Comparison of ENCODE assay signal across 9 cellular contexts in genomic region chr10:86389441-86390193, GRCh38. TPM values are rescaled to one million over a fixed set of nuclear protein-coding genes. Genes with fewer than 3 reads are reported as not detected.
DNase-seq lines count a peak whose midpoint lies in the region; ATAC-seq and TF ChIP-seq lines count a peak whose summit lies in the region.
"Had no signal": no experiment of that assay in that cellular context is flagged by ENCODE, and none has a peak within 500 bp of the region (broad histone marks: within the 10 kb centered on the region; RNA-seq: fewer than 3 reads in every experiment).

No MANE protein-coding gene starts in this region.

- H3K4me3 ChIP-seq in GM12875 (ENCODE audit: low read depth, low read length) = peak overlapping the region; percentile 43
- H3K4me3 ChIP-seq: SJSA1 had no signal

- DNase-seq in HuH-7 (ENCODE audit: low spot score) (peak; percentile 52), natural killer cell (no peak), DMS79 treated with DMSO at 0.1 percent for 48 hours (lab: John Stamatoyannopoulos, UW) (no peak), C1 segment of cervical spinal cord (lab: John Stamatoyannopoulos, UW) (no peak), KBM-7 (no peak)
- no peak for DNase-seq in effector memory CD8-positive, alpha-beta T cell

- intact Hi-C loops in natural killer cell (cut with micrococcal nuclease) = no loop called here

- H3K27me3 Mint-ChIP-seq in effector memory CD8-positive, alpha-beta T cell = peaks cover 36 to 71% of the 10 kb centered on the region in 2 donors
- H3K27me3 Mint-ChIP-seq in natural killer cell (ENCODE audit: low read depth in 2 of 2) = peaks cover 35 to 55% of the 10 kb centered on the region in 2 donors

- ATAC-seq in GM21526 (IDR thresholded peaks at IDR 0.05; ENCODE audit: low FRiP score, unreplicated experiment) (peak; percentile 57), natural killer cell (peak in 2 of 3 donors; percentile 61 to 72)
- peak; percentile 35 for ATAC-seq in effector memory CD8-positive, alpha-beta T cell (replicated peaks)

- peak overlapping the region in 1 of 2 donors; percentile 59 for H3K27ac Mint-ChIP-seq in effector memory CD8-positive, alpha-beta T cell
- no peak overlapping the region for H3K27ac Mint-ChIP-seq in natural killer cell

- H3K4me1 Mint-ChIP-seq in effector memory CD8-positive, alpha-beta T cell (ENCODE audit: low read depth in 2 of 2) = peaks cover 0 to 6% of the 10 kb centered on the region in 2 donors
- peaks cover 0 to 4% of the 10 kb centered on the region in 2 donors for H3K4me1 Mint-ChIP-seq in natural killer cell

- H3K4me3 Mint-ChIP-seq in effector memory CD8-positive, alpha-beta T cell = peak overlapping the region; percentile 55 to 68
- peak overlapping the region; percentile 88 for H3K4me3 Mint-ChIP-seq in natural killer cell

- H3K36me3 Mint-ChIP-seq in effector memory CD8-positive, alpha-beta T cell (ENCODE audit: insufficient read depth) = peaks cover 2% of the 10 kb centered on the region
- no peaks in the 10 kb centered on the region for H3K36me3 Mint-ChIP-seq in natural killer cell

- TF ChIP-seq CTCF in GM12875 (IDR thresholded peaks at IDR 0.05; ENCODE audit: borderline replicate concordance, insufficient read depth, low read depth, low read length) (0 out of 2 replicates have a peak, but pooled peaks have one; percentile 18), natural killer cell (IDR thresholded peaks at IDR 0.05) (no peak)

- no peaks in the 10 kb centered on the region for H3K9me3 Mint-ChIP-seq in effector memory CD8-positive, alpha-beta T cell
- H3K9me3 Mint-ChIP-seq in natural killer cell = no peaks in the 10 kb centered on the region

- in situ Hi-C loops in KBM-7 (cut with MboI; ENCODE audit: low pct_unique_long_range_greater_than_20kb, low sequenced_read_pairs) = loop anchor here (25.0 kb wide), 1 partner anchor 198 kb away; no protein-coding TSS in a partner anchor

RNA-seq across cellular contexts. Expression of gene GRID1, which starts 23.0 kb away (rescaled TPM):
- not detected for total RNA-seq in natural killer cell
